In the genomic region with DNA sequence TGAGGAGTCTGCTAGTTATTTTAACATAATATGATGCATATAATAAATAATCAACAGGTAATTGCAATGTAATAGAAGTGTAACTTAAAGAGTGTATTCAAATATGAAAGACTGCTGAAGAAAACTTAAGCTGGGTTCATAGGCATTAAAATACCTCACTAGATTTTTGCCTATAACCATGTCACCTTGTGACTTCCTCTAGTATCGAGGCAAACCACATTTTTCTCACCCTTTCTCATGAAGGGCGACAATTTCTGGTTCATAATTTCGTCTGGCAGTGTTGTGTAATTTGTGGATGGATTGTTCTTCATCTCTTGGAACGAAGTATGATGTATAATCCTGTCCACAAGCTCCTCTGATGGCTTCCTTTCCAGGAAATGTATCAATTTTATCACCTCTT, we compare ENCODE assay signal across 19 cellular contexts.
DNase-seq lines count a peak whose midpoint lies in the region; ATAC-seq lines count a peak whose summit lies in the region.
"Had no signal": no experiment of that assay in that cellular context is flagged by ENCODE, and none has a peak within 500 bp of the region (broad histone marks: within the 10 kb centered on the region; RNA-seq: fewer than 3 reads in every experiment).

No MANE protein-coding gene starts in this region.

- DNase-seq in HCEC 1CT, result no peak
- DNase-seq in activated CD4-positive, alpha-beta T cell treated with anti-CD3 and anti-CD28 coated beads for 48 hours, result no peak
- no peak for DNase-seq in iPS-NIHi11 (ENCODE audit: low spot score)
- DNase-seq: activated CD4-positive, alpha-beta T cell treated with anti-CD3 and anti-CD28 coated beads, Interleukin-2, amount 10 ng/mL, durations not matched to agents 7 days and 5 days; activated CD8-positive, alpha-beta memory T cell treated with anti-CD3 and anti-CD28 coated beads, Interleukin-2, amount 50 U/mL, for 48 hours; activated gamma-delta T cell; CD4-positive, CD25-positive, alpha-beta regulatory T cell; DMS153; esophagus squamous epithelium; H7; IMR-90; NCI-H187; occipital lobe; RPMI8226 had no signal

- ATAC-seq in GM18520 (IDR thresholded peaks at IDR 0.05; ENCODE audit: unreplicated experiment) (peak; percentile 78), GM19351 (IDR thresholded peaks at IDR 0.05; ENCODE audit: unreplicated experiment) (peak; percentile 66), HG02610 (IDR thresholded peaks at IDR 0.05; ENCODE audit: unreplicated experiment) (peak; percentile 77), HG03520 (IDR thresholded peaks at IDR 0.05; ENCODE audit: unreplicated experiment) (peak; percentile 62), HG02798 (IDR thresholded peaks at IDR 0.05; ENCODE audit: poor library complexity, unreplicated experiment) (no peak)
